In genomic region chr1:50422946-50423669, GRCh38 we compare ENCODE assay signal across 10 cellular contexts. TPM values are rescaled to one million over a fixed set of nuclear protein-coding genes. Genes with fewer than 3 reads are reported as not detected.
DNase-seq lines count a peak whose midpoint lies in the region; ATAC-seq, FAIRE-seq and TF ChIP-seq lines count a peak whose summit lies in the region.
"Had no signal": no experiment of that assay in that cellular context is flagged by ENCODE, and none has a peak within 500 bp of the region (broad histone marks: within the 10 kb centered on the region; RNA-seq: fewer than 3 reads in every experiment).

TSS of gene DMRTA2 (minus strand) at chr1:50423443. CDS start at chr1:50421536, 1,907 bp downstream.

- in situ Hi-C loops in GM12878 (cut with MboI), result no loop called here

- RAD21 ChIA-PET in GM12878 (lab: Charles Lee; ENCODE audit: unreplicated experiment), result no interaction called here

- intact Hi-C loops in GM12878 (cut with micrococcal nuclease; ENCODE audit: unreplicated experiment), result no loop called here
- intact Hi-C loops in body of pancreas (cut with DNase I), result no loop called here

- SMC1A ChIA-PET in GM12878 (lab: Charles Lee; ENCODE audit: uncharacterized antibody, unreplicated experiment), result no interaction called here

- CTCF ChIA-PET in GM12878 (lab: Yijun Ruan, JAX), result no interaction called here

- TF ChIP-seq RAD21 in GM12878 (IDR thresholded peaks at IDR 0.05; ENCODE audit: insufficient read depth, low read depth, low read length), result no peak

- no peaks in the 10 kb centered on the region for H3K79me2 ChIP-seq in GM12878 (ENCODE audit: control insufficient read depth, insufficient read depth, low read length)

- TF ChIP-seq POLR2A in GM12878 (IDR thresholded peaks at IDR 0.05; ENCODE audit: low read depth, low read length), result no peak
- TF ChIP-seq POLR2A in body of pancreas (IDR thresholded peaks at IDR 0.05), result no peak

- no TSS peak for BruUV-seq in GM12878 (replicated peaks; lab: Mats Ljungman, UMichigan)

- no peaks in the 10 kb centered on the region for H4K20me1 ChIP-seq in GM12878 (ENCODE audit: control insufficient read depth, insufficient read depth)

- no peak within 1 kb of the TSS for H3K9ac ChIP-seq in GM12878 (ENCODE audit: control insufficient read depth, insufficient read depth, low read length)

- H3K9me3 ChIP-seq in GM12878 (replicated peaks; ENCODE audit: control insufficient read depth, insufficient read depth, low read length), result no peaks in the 10 kb centered on the region; the same call in 1 of the 3 replicates
- H3K9me3 ChIP-seq in thoracic aorta, result no peaks in the 10 kb centered on the region
- no peaks in the 10 kb centered on the region for H3K9me3 ChIP-seq in body of pancreas

- H2AFZ ChIP-seq in GM12878 (ENCODE audit: control insufficient read depth, low read depth, low read length), result peak within 1 kb of the TSS; percentile 16; the same call in 1 of the 2 replicates

- POLR2A ChIA-PET in GM12878 (lab: Charles Lee), result no interaction called here

- peaks cover 29 to 49% of the 10 kb centered on the region in 2 experiments for H3K27me3 ChIP-seq in GM12878 (replicated peaks in 1 of 2; ENCODE audit: control insufficient read depth in 2 of 2, insufficient read depth in 2 of 2, low read length in 1 of 2)
- H3K27me3 ChIP-seq in thoracic aorta (replicated peaks; ENCODE audit: insufficient read depth), result peaks cover 79% of the 10 kb centered on the region
- H3K27me3 ChIP-seq in body of pancreas, result peaks cover 2 to 78% of the 10 kb centered on the region in 2 donors

- no peak for TF ChIP-seq EP300 in GM12878 (IDR thresholded peaks at IDR 0.05; ENCODE audit: borderline replicate concordance in 1 of 2, control insufficient read depth in 1 of 2, low read depth in 2 of 2, low read length in 2 of 2)

- H3K36me3 ChIP-seq in GM12878 (ENCODE audit: control insufficient read depth in 2 of 2, insufficient read depth in 2 of 2, low read length in 1 of 2) (no peaks in the 10 kb centered on the region), thoracic aorta (no peaks in the 10 kb centered on the region), body of pancreas (replicated peaks in 1 of 2; ENCODE audit: insufficient read depth in 1 of 2, low read depth in 2 of 2) (no peaks in the 10 kb centered on the region)

- peak within 1 kb of the TSS; percentile 76 for H3K4me2 ChIP-seq in GM12878 (ENCODE audit: control insufficient read depth, insufficient read depth)

- DNase-seq in NCI-H2196 (lab: John Stamatoyannopoulos, UW; ENCODE audit: unreplicated experiment), result peak; percentile 71
- DNase-seq in NCI-H2196 treated with DMSO at 0.1 percent for 48 hours (lab: John Stamatoyannopoulos, UW; ENCODE audit: unreplicated experiment), result no peak
- DNase-seq in NCI-H2029 treated with DMSO at 0.1 percent for 48 hours (lab: John Stamatoyannopoulos, UW), result peak; percentile 63
- DNase-seq in GM12878 (ENCODE audit: low read depth, low spot score), result no peak
- DNase-seq in kidney tubule cell (ENCODE audit: low spot score), result peak; percentile 40
- no peak for DNase-seq in thoracic aorta (ENCODE audit: low spot score)
- DNase-seq in body of pancreas, result no peak

- no peak for TF ChIP-seq CTCF in GM12878 (IDR thresholded peaks at IDR 0.05 in 2 of 3, conservative IDR thresholded peaks at IDR 0.05 in 1 of 3; ENCODE audit: control insufficient read depth in 2 of 3, extremely low read depth in 1 of 3, insufficient read depth in 1 of 3, low read depth in 3 of 3, low read length in 3 of 3)
- no peak for TF ChIP-seq CTCF in thoracic aorta (IDR thresholded peaks at IDR 0.05)
- no peak for TF ChIP-seq CTCF in body of pancreas (IDR thresholded peaks at IDR 0.05)

- H3K4me1 ChIP-seq in GM12878 (ENCODE audit: control insufficient read depth, insufficient read depth, low read length), result no peaks in the 10 kb centered on the region
- H3K4me1 ChIP-seq in thoracic aorta (ENCODE audit: control insufficient read depth in 1 of 2, low read depth in 2 of 2), result peaks cover 17 to 76% of the 10 kb centered on the region in 2 donors
- peaks cover 66% of the 10 kb centered on the region for H3K4me1 ChIP-seq in body of pancreas

- ATAC-seq in GM12878 (no peak), thoracic aorta (ENCODE audit: insufficient number of reproducible peaks, low FRiP score, low read depth) (no peak), body of pancreas (no peak), HG03571 (IDR thresholded peaks at IDR 0.05; ENCODE audit: unreplicated experiment) (no peak)

- no peak for FAIRE-seq in GM12878 (lab: Jason Lieb, UNC)

- H3K27ac ChIP-seq in GM12878 (ENCODE audit: control insufficient read depth, insufficient read depth) (no peak within 1 kb of the TSS), thoracic aorta (no peak within 1 kb of the TSS), body of pancreas (no peak within 1 kb of the TSS)
- H3K27ac ChIP-seq: 22Rv1 had no signal

- H3K4me3 ChIP-seq in GM12878 (peak within 1 kb of the TSS; percentile 67), thoracic aorta (peak within 1 kb of the TSS; percentile 65), body of pancreas (peak within 1 kb of the TSS in 1 of 2 donors; percentile 10)

- WGBS in GM12878 (ENCODE audit: insufficient coverage, insufficient replicate concordance, low lambda C conversion rate, missing lambda C conversion rate), result 59% methylated on average over 53 of the region's 61 CpGs
- WGBS in body of pancreas, 2 donors, result 6% methylated on average over 19 to 55 of the region's 61 CpGs

TF ChIP-seq in GM12878, 131 proteins besides CTCF, POLR2A, EP300 and RAD21:
- TF ChIP-seq WRNIP1 (IDR thresholded peaks at IDR 0.05; ENCODE audit: borderline replicate concordance, low read depth, low read length) (no peak), YBX1 (IDR thresholded peaks at IDR 0.05) (no peak), SMC3 (IDR thresholded peaks at IDR 0.05; ENCODE audit: borderline replicate concordance, low read length) (no peak), ATF2 (IDR thresholded peaks at IDR 0.05; ENCODE audit: low read length) (no peak), ATF7 (IDR thresholded peaks at IDR 0.05; ENCODE audit: low read depth) (no peak), MEF2B (IDR thresholded peaks at IDR 0.05; ENCODE audit: partially characterized antibody, poor library complexity, severe bottlenecking) (no peak), FOXM1 (IDR thresholded peaks at IDR 0.05; ENCODE audit: low read depth, low read length) (no peak), ZBED1 (IDR thresholded peaks at IDR 0.05; ENCODE audit: borderline replicate concordance) (no peak), SIN3A (IDR thresholded peaks at IDR 0.05; ENCODE audit: low read depth, low read length) (no peak), LARP7 (IDR thresholded peaks at IDR 0.05) (no peak)

RNA-seq across cellular contexts. Expression of gene DMRTA2, which starts in this region (rescaled TPM):
- total RNA-seq in GM12878 (2013; cell fraction: nucleolus; rRNA removed), result not detected in 2 replicates
- total RNA-seq in GM12878 (2014; rRNA removed) (not detected in 2 replicates), GM12878 (2014; rRNA removed; fragmentation: Illumina TruSeq; extraction: Trizol) (not detected in 2 replicates), GM12878 (2021) (not detected in 2 replicates), thoracic aorta (under 1 TPM; 0.28 to 0.41 TPM), body of pancreas (not detected)
- not detected for polyA plus RNA-seq in GM12878 (2011; ENCODE audit: low read depth)
- polyA plus RNA-seq in GM12878 (2011; rRNA removed) (not detected in 2 replicates), GM12878 (2014; fragmentation: Illumina TruSeq; extraction: Trizol) (not detected in 2 replicates), GM12878 (2014; fragmentation: Nextera tagmentation; extraction: Ambion mirVana) (not detected), GM12878 (2014; rRNA removed) (not detected in 2 replicates), GM12878 (2016; fragmentation: Nextera tagmentation; extraction: Ambion mirVana) (not detected)
- not detected in 2 replicates for polyA plus RNA-seq in GM12878 (2011; cell fraction: cytosol; rRNA removed)
- not detected in 2 replicates for polyA plus RNA-seq in GM12878 (2011; cell fraction: nucleus; rRNA removed)
- not detected in 2 replicates for polyA plus RNA-seq in GM12878 (2012)
- polyA minus RNA-seq in GM12878 (2011; rRNA and poly(A)+ RNA removed), result not detected in 2 replicates
- polyA minus RNA-seq in GM12878 (2011; cell fraction: cytosol; rRNA and poly(A)+ RNA removed), result not detected in 2 replicates
- not detected in 2 replicates for polyA minus RNA-seq in GM12878 (2011; cell fraction: nucleus; rRNA and poly(A)+ RNA removed)
- total RNA-seq: T-helper 1 cell treated with Interleukin-12 subunit alpha and Interleukin-12 subunit beta and Interleukin-4 antibody, amounts not matched to agents 30 ng/mL and 1 ng/mL, for 36 hours had no signal

Comparison
In these comparisons a context has a peak if more than half of its experiments do, and no peak if none do; other contexts are left out.
1. DNase-seq: peak in NCI-H2196 (single experiment), NCI-H2029 treated with DMSO at 0.1 percent for 48 hours (single experiment) and kidney tubule cell (single experiment); none in NCI-H2196 treated with DMSO at 0.1 percent for 48 hours (single experiment), GM12878 (single experiment), thoracic aorta (single experiment) and body of pancreas (0 of 4).